In genomic region chr1:243529512-243529911, GRCh38 we compare ENCODE assay signal across 19 cellular contexts.
A peak's percentile ranks its signal among the peaks of the same experiment; 100 is the strongest.
DNase-seq lines count a peak whose midpoint lies in the region; ATAC-seq, FAIRE-seq and TF ChIP-seq lines count a peak whose summit lies in the region.
"Had no signal": no experiment of that assay in that cellular context is flagged by ENCODE, and none has a peak within 500 bp of the region (broad histone marks: within the 10 kb centered on the region; RNA-seq: fewer than 3 reads in every experiment).

No MANE protein-coding gene starts in this region.

- H3K27me3 ChIP-seq in HepG2 (ENCODE audit: control insufficient read depth in 1 of 2, insufficient read depth in 2 of 2, low read length in 2 of 2), result no peaks in the 10 kb centered on the region
- no peaks in the 10 kb centered on the region for H3K27me3 ChIP-seq in right lobe of liver
- H3K27me3 ChIP-seq in H1 (replicated peaks in 1 of 4; ENCODE audit: control insufficient read depth in 3 of 4, extremely low read depth in 1 of 4, insufficient read depth in 3 of 4, low read length in 3 of 4), result no peaks in the 10 kb centered on the region
- H3K27me3 ChIP-seq: BLaER1 had no signal

- H3K79me2 ChIP-seq in HepG2 (ENCODE audit: insufficient read depth, low read length) (no peaks in the 10 kb centered on the region), H1 (ENCODE audit: control insufficient read depth in 1 of 2, insufficient read depth in 2 of 2, low read length in 2 of 2) (no peaks in the 10 kb centered on the region)

- no peaks in the 10 kb centered on the region for H3K23me2 ChIP-seq in H1 (ENCODE audit: low read depth, low read length)

- CTCF ChIA-PET in HepG2 (lab: Yijun Ruan, JAX; ENCODE audit: low intra/inter-chr PET ratio, low total read pairs), result no interaction called here
- CTCF ChIA-PET in H1 (lab: Charles Lee; ENCODE audit: partially characterized antibody), result no interaction called here

- FAIRE-seq in HepG2 (lab: Jason Lieb, UNC) (no peak), D721Med (lab: Jason Lieb, UNC) (peak; percentile 25), H1 (lab: Jason Lieb, UNC) (no peak)
- FAIRE-seq: A204.1, GM19239 had no signal

- H4K8ac ChIP-seq in H1 (ENCODE audit: extremely low read depth, insufficient read depth, low read length), result no peak overlapping the region

- in situ Hi-C loops in HepG2 (cut with HindIII; ENCODE audit: extremely low pct_ligation_motif_present, low pct_unique_long_range_greater_than_20kb), result no loop called here

- TF ChIP-seq CTCF in HepG2 (CRISPR knock-in tag; IDR thresholded peaks at IDR 0.05), result no peak
- no peak for TF ChIP-seq CTCF in right lobe of liver (IDR thresholded peaks at IDR 0.05)
- TF ChIP-seq CTCF in D721Med (IDR thresholded peaks at IDR 0.05; ENCODE audit: insufficient read depth, missing control alignments), result no peak
- TF ChIP-seq CTCF in H1 (IDR thresholded peaks at IDR 0.05; ENCODE audit: control extremely low read depth in 1 of 3, insufficient read depth in 1 of 3, low read depth in 1 of 3, low read length in 3 of 3), result no peak

- H3K18ac ChIP-seq in H1 (ENCODE audit: extremely low read depth, low read length), result no peak overlapping the region

- H4K20me1 ChIP-seq in HepG2 (ENCODE audit: insufficient read depth, low read length) (no peaks in the 10 kb centered on the region), H1 (replicated peaks in 1 of 2; ENCODE audit: control insufficient read depth in 1 of 2, insufficient read depth in 2 of 2, low read length in 2 of 2) (no peaks in the 10 kb centered on the region)
- H4K20me1 ChIP-seq: BLaER1 had no signal

- TF ChIP-seq EP300 in HepG2 (IDR thresholded peaks at IDR 0.05; ENCODE audit: low read depth in 2 of 2, low read length in 2 of 2) (no peak), HepG2 (CRISPR knock-in tag; IDR thresholded peaks at IDR 0.05; ENCODE audit: borderline replicate concordance) (no peak), H1 (IDR thresholded peaks at IDR 0.05; ENCODE audit: borderline replicate concordance in 1 of 2, low read depth in 2 of 2, low read length in 2 of 2) (no peak)

- H2BK20ac ChIP-seq in H1 (ENCODE audit: low read length), result no peak overlapping the region

- TF ChIP-seq POLR2A in HepG2 (IDR thresholded peaks at IDR 0.05; ENCODE audit: insufficient read depth in 1 of 2, low read depth in 2 of 2, low read length in 2 of 2), result no peak
- TF ChIP-seq POLR2A in right lobe of liver (IDR thresholded peaks at IDR 0.05), result no peak
- TF ChIP-seq POLR2A in H1 (IDR thresholded peaks at IDR 0.05; ENCODE audit: control extremely low read depth in 1 of 2, low read depth in 2 of 2, low read length in 2 of 2), result no peak

- H2AK5ac ChIP-seq in H1 (ENCODE audit: low read depth, low read length), result no peak overlapping the region

- H3K36me3 ChIP-seq in HepG2 (replicated peaks in 1 of 2; ENCODE audit: control insufficient read depth in 1 of 2, insufficient read depth in 2 of 2, low read length in 2 of 2), result no peaks in the 10 kb centered on the region
- no peaks in the 10 kb centered on the region for H3K36me3 ChIP-seq in right lobe of liver
- no peaks in the 10 kb centered on the region for H3K36me3 ChIP-seq in H1 (ENCODE audit: control insufficient read depth in 2 of 4, insufficient read depth in 4 of 4, low read length in 3 of 4)

- no peaks in the 10 kb centered on the region for H3K79me1 ChIP-seq in H1 (ENCODE audit: low read depth, low read length)

- H2AFZ ChIP-seq in HepG2 (ENCODE audit: low read length) (no peak overlapping the region), H1 (ENCODE audit: low read length) (no peak overlapping the region)
- H2AFZ ChIP-seq: GM23248 had no signal

- 40% methylated on average over 4 of the region's 4 CpGs for WGBS in HepG2 (ENCODE audit: low lambda C conversion rate)
- 91% methylated on average over 4 of the region's 4 CpGs for WGBS in right lobe of liver (ENCODE audit: insufficient coverage, low coverage, low lambda C conversion rate, missing lambda C conversion rate)
- 91% methylated on average over 4 of the region's 4 CpGs; no CpG with 5 or more reads in 1 of the 2 experiments for WGBS in H1 (ENCODE audit: extremely low coverage in 1 of 2, insufficient coverage in 1 of 2, insufficient read length in 1 of 2, insufficient replicate concordance in 2 of 2, low coverage in 1 of 2, low lambda C conversion rate in 2 of 2, missing lambda C conversion rate in 1 of 2), 2 experiments

- H3K4me2 ChIP-seq in HepG2 (ENCODE audit: low read depth, low read length), result no peak overlapping the region
- no peak overlapping the region for H3K4me2 ChIP-seq in H1 (ENCODE audit: insufficient read depth in 1 of 2, low read depth in 2 of 2, low read length in 2 of 2)
- H3K4me2 ChIP-seq: BLaER1 had no signal

- no peak overlapping the region for H2BK15ac ChIP-seq in H1 (ENCODE audit: low read length)

- H3K27ac ChIP-seq in HepG2 (ENCODE audit: extremely low read length, insufficient read depth, low read length) (no peak overlapping the region), right lobe of liver (no peak overlapping the region), H1 (ENCODE audit: low read depth, low read length) (no peak overlapping the region)
- H3K27ac ChIP-seq: 22Rv1, BLaER1, C4-2B, GM23248 had no signal

- H3K4ac ChIP-seq in H1 (replicated peaks; ENCODE audit: insufficient read length, low read depth, low read length), result no peak overlapping the region

- H3K14ac ChIP-seq in H1 (ENCODE audit: insufficient read length), result no peak overlapping the region

- intact Hi-C loops in HepG2 (cut with micrococcal nuclease; ENCODE audit: unreplicated experiment) (no loop called here), right lobe of liver (cut with DNase I) (no loop called here)

- no peak overlapping the region for H3K56ac ChIP-seq in H1 (replicated peaks; ENCODE audit: insufficient read length, low read depth, low read length)

- BruUV-seq in HepG2 (replicated peaks; lab: Mats Ljungman, UMichigan), result no TSS peak

- H2BK120ac ChIP-seq in H1 (replicated peaks; ENCODE audit: low read depth, low read length), result no peak overlapping the region

- DNase-seq in HepG2 (ENCODE audit: low spot score) (no peak), right lobe of liver (no peak), D721Med (ENCODE audit: insufficient read length, low spot score) (no peak), H1 (ENCODE audit: low read depth in 1 of 2, low spot score in 2 of 2) (no peak), cerebellum (ENCODE audit: low spot score) (no peak), left lobe of liver (ENCODE audit: low spot score) (no peak)
- DNase-seq: Calu3; CD4-positive, CD25-positive, alpha-beta regulatory T cell; COR-L47; DMS153; DND-41; GM23248; H9 had no signal

- H2BK12ac ChIP-seq in H1 (ENCODE audit: low read depth, low read length), result no peak overlapping the region

- H3K4me1 ChIP-seq in HepG2 (ENCODE audit: insufficient read depth, low read length) (no peaks in the 10 kb centered on the region), right lobe of liver (no peaks in the 10 kb centered on the region), H1 (replicated peaks in 1 of 4; ENCODE audit: control insufficient read depth in 3 of 4, insufficient read depth in 4 of 4, low read length in 3 of 4) (no peaks in the 10 kb centered on the region)

- POLR2A ChIA-PET in HepG2 (lab: Yijun Ruan, JAX), result no interaction called here
- POLR2A ChIA-PET in H1 (lab: Charles Lee; ENCODE audit: partially characterized antibody), result no interaction called here

- no peak overlapping the region for H4K5ac ChIP-seq in H1 (ENCODE audit: insufficient read length, low read depth, low read length)

- H3K9me3 ChIP-seq in HepG2 (ENCODE audit: low read length), result no peaks in the 10 kb centered on the region
- no peaks in the 10 kb centered on the region for H3K9me3 ChIP-seq in right lobe of liver
- H3K9me3 ChIP-seq in H1 (ENCODE audit: insufficient read depth in 2 of 2, low read depth in 1 of 2, low read length in 1 of 2), result 0 out of 4 replicates have a peak, but pooled peaks cover 0 to 4% of the 10 kb centered on the region in 2 experiments
- H3K9me3 ChIP-seq: BLaER1 had no signal

- H2BK5ac ChIP-seq in H1 (ENCODE audit: low read depth, low read length), result no peak overlapping the region

- TF ChIP-seq RAD21 in HepG2 (CRISPR knock-in tag; IDR thresholded peaks at IDR 0.05) (no peak), H1 (IDR thresholded peaks at IDR 0.05 in 1 of 2, conservative IDR thresholded peaks at IDR 0.05 in 1 of 2; ENCODE audit: low read depth in 2 of 2, low read length in 2 of 2) (no peak)

- H3K4me3 ChIP-seq in HepG2 (replicated peaks in 1 of 3; ENCODE audit: insufficient read depth in 1 of 3, low read depth in 2 of 3, low read length in 3 of 3) (no peak overlapping the region), right lobe of liver (no peak overlapping the region), H1 (ENCODE audit: extremely low read depth in 1 of 4, insufficient read depth in 2 of 4, low read depth in 3 of 4, low read length in 4 of 4) (no peak overlapping the region)
- H3K4me3 ChIP-seq: BLaER1, GM23248 had no signal

- ATAC-seq in HepG2, result no peak
- ATAC-seq in right lobe of liver, result no peak
- ATAC-seq in left lobe of liver, result no peak
- ATAC-seq: HCT116 had no signal

- H4K91ac ChIP-seq in H1 (replicated peaks; ENCODE audit: insufficient read length, low read length), result no peak overlapping the region

- no peak overlapping the region for H3K23ac ChIP-seq in H1 (ENCODE audit: insufficient read length)

- H3K9ac ChIP-seq in HepG2 (ENCODE audit: insufficient read depth, low read depth, low read length), result no peak overlapping the region
- no peak overlapping the region for H3K9ac ChIP-seq in H1 (replicated peaks in 1 of 4; ENCODE audit: extremely low read depth in 1 of 4, low read depth in 3 of 4, low read length in 3 of 4)
- H3K9ac ChIP-seq: BLaER1, GM23248 had no signal

TF ChIP-seq in HepG2, 621 proteins besides CTCF, POLR2A, EP300 and RAD21:
- TF ChIP-seq ZNF720 (CRISPR knock-in tag; IDR thresholded peaks at IDR 0.05) (no peak), CEBPB (IDR thresholded peaks at IDR 0.05; ENCODE audit: borderline replicate concordance, low read depth, low read length) (peak; percentile 30; the same call in 1 of the 2 replicates)

TF ChIP-seq in H1, 55 proteins besides CTCF, POLR2A, EP300 and RAD21:
- TF ChIP-seq KDM4A (IDR thresholded peaks at IDR 0.05; ENCODE audit: low read depth, low read length, severe bottlenecking) (no peak), CEBPB (IDR thresholded peaks at IDR 0.05; ENCODE audit: low read depth, low read length) (peak; percentile 65; the same call in 1 of the 2 replicates)

Comparison
In these comparisons a context has a peak if more than half of its experiments do, and no peak if none do; other contexts are left out.
1. Of the 41 proteins assayed by ChIP-seq in both HepG2 and H1: peak only in HepG2: none; only in H1: none; in both: CEBPB; in neither: 40.